9 cellular contexts compared by ENCODE assay signal in the genomic region with DNA sequence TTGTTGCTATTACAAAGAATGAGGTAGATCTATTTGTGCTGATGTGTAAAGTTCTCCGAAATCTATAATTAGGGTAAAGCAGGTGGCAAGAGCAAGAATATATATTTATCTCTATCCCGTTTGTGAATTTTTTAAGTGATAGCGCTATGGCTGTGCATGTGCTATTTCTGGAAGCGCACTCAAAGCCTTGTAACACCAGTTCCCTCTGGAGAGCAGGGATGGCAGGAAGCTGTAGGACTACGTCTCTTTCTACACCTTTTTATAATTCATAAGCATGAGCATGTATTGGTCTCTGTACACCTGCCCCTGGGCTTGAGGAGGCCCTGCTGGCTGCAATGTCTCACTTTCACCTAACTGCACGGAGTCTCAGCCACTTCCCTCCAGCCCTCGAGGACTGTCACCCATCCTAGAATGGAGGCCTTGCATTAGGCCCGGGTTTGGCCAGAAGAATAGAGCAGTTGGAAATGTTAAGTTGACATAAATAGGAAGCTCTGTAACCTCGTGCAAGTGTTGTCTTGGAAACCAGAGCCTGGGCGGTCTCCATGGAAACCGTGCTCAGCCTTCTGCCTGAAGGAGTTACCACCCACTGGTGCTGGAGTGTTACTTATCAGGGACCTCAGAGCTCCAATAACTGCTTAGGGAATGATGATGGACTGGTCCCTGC. TPM values are rescaled to one million over a fixed set of nuclear protein-coding genes. Genes with fewer than 3 reads are reported as not detected.
DNase-seq lines count a peak whose midpoint lies in the region; ATAC-seq, FAIRE-seq and TF ChIP-seq lines count a peak whose summit lies in the region.
"Had no signal": no experiment of that assay in that cellular context is flagged by ENCODE, and none has a peak within 500 bp of the region (broad histone marks: within the 10 kb centered on the region; RNA-seq: fewer than 3 reads in every experiment).

No MANE protein-coding gene starts in this region.

- no peak overlapping the region for H3K18ac ChIP-seq in mesenchymal stem cell (ENCODE audit: low read depth in 1 of 2, low read length in 2 of 2)

- H3K4me3 ChIP-seq in DND-41 (ENCODE audit: low read depth in 1 of 2, low read length in 2 of 2) (no peak overlapping the region), astrocyte (ENCODE audit: insufficient read depth, low read depth, low read length) (no peak overlapping the region), mesenchymal stem cell (ENCODE audit: insufficient read depth in 1 of 2, low read depth in 1 of 2, low read length in 2 of 2) (no peak overlapping the region)
- H3K4me3 ChIP-seq: gastroesophageal sphincter had no signal

- H3K79me2 ChIP-seq in DND-41 (ENCODE audit: insufficient read depth, low read length) (no peaks in the 10 kb centered on the region), astrocyte (ENCODE audit: insufficient read depth, low read length) (no peaks in the 10 kb centered on the region)

- no peaks in the 10 kb centered on the region for H3K9me3 Mint-ChIP-seq in astrocyte (ENCODE audit: unreplicated experiment)
- no peaks in the 10 kb centered on the region for H3K9me3 Mint-ChIP-seq in progenitor cell of endocrine pancreas (ENCODE audit: low read depth)
- no peaks in the 10 kb centered on the region for H3K9me3 Mint-ChIP-seq in activated CD4-positive, alpha-beta memory T cell treated with anti-CD3 and anti-CD28 coated beads, Interleukin-2, amount 10 ng/mL, durations not matched to agents 7 days and 5 days
- no peaks in the 10 kb centered on the region for H3K9me3 Mint-ChIP-seq in activated T-helper 17 cell treated with anti-CD3 and anti-CD28 coated beads, Interleukin-2, amount 50 U/mL, for 72 hours

- H3K36me3 ChIP-seq in DND-41 (ENCODE audit: insufficient read depth, low read length) (no peaks in the 10 kb centered on the region), astrocyte (ENCODE audit: insufficient read depth, low read length) (no peaks in the 10 kb centered on the region), mesenchymal stem cell (ENCODE audit: control insufficient read depth in 1 of 2, insufficient read depth in 2 of 2, low read depth in 1 of 2, low read length in 2 of 2) (peaks cover 0 to 10% of the 10 kb centered on the region in 2 experiments)
- H3K36me3 ChIP-seq: gastroesophageal sphincter had no signal

- H4K8ac ChIP-seq in mesenchymal stem cell (ENCODE audit: low read length), result no peak overlapping the region

- peak; percentile 46 for DNase-seq in DND-41
- DNase-seq in LHCN-M2 (ENCODE audit: low read depth), result peak; percentile 7
- DNase-seq in astrocyte (ENCODE audit: low read depth), result peak; percentile 57
- peak; percentile 73 for DNase-seq in mesenchymal stem cell
- DNase-seq in progenitor cell of endocrine pancreas (ENCODE audit: low spot score, unreplicated experiment), result no peak
- DNase-seq in activated CD4-positive, alpha-beta memory T cell treated with anti-CD3 and anti-CD28 coated beads, Interleukin-2, amount 10 ng/mL, durations not matched to agents 7 days and 5 days, result no peak

- H2AK5ac ChIP-seq in mesenchymal stem cell (ENCODE audit: low read length, severe bottlenecking), result no peak overlapping the region

- no peaks in the 10 kb centered on the region for H3K79me1 ChIP-seq in mesenchymal stem cell (replicated peaks; ENCODE audit: low read length, poor library complexity, severe bottlenecking)

- 69% methylated on average over 11 of the region's 11 CpGs for WGBS in mesenchymal stem cell

- H2BK15ac ChIP-seq in mesenchymal stem cell (ENCODE audit: low read depth, poor library complexity, severe bottlenecking), result no peak overlapping the region

- H3K9ac ChIP-seq in DND-41 (ENCODE audit: low read depth, low read length) (no peak overlapping the region), astrocyte (ENCODE audit: low read length) (no peak overlapping the region), mesenchymal stem cell (ENCODE audit: low read length) (no peak overlapping the region)

- H4K91ac ChIP-seq in mesenchymal stem cell (ENCODE audit: low read length), result no peak overlapping the region

- H3K27ac Mint-ChIP-seq in astrocyte (ENCODE audit: unreplicated experiment) (peak overlapping the region; percentile 50), progenitor cell of endocrine pancreas (no peak overlapping the region)
- H3K27ac Mint-ChIP-seq in activated CD4-positive, alpha-beta memory T cell treated with anti-CD3 and anti-CD28 coated beads, Interleukin-2, amount 10 ng/mL, durations not matched to agents 7 days and 5 days, result no peak overlapping the region
- H3K27ac Mint-ChIP-seq in activated T-helper 17 cell treated with anti-CD3 and anti-CD28 coated beads, Interleukin-2, amount 50 U/mL, for 72 hours, result no peak overlapping the region

- H3K27me3 ChIP-seq in DND-41 (ENCODE audit: insufficient read depth, low read length, poor library complexity) (no peaks in the 10 kb centered on the region), astrocyte (ENCODE audit: insufficient read depth, low read length) (peaks cover 3% of the 10 kb centered on the region), mesenchymal stem cell (ENCODE audit: control insufficient read depth in 1 of 2, insufficient read depth in 1 of 2, low read length in 2 of 2) (peaks cover 0 to 22% of the 10 kb centered on the region in 2 experiments)
- H3K27me3 ChIP-seq: gastroesophageal sphincter had no signal

- no peak overlapping the region for H3K4ac ChIP-seq in mesenchymal stem cell (ENCODE audit: low read depth in 1 of 2, low read length in 2 of 2)

- no peak overlapping the region for H3K14ac ChIP-seq in mesenchymal stem cell (ENCODE audit: low read length in 2 of 2)

- POLR2A ChIA-PET in activated CD4-positive, alpha-beta memory T cell treated with anti-CD3 and anti-CD28 coated beads, Interleukin-2, amount 10 ng/mL, durations not matched to agents 7 days and 5 days (lab: Charles Lee), result interaction anchor here (1.3 kb wide), 1 partner anchor 13 kb away, joined by 3 read pairs; no protein-coding TSS in a partner anchor

- H3K9me3 ChIP-seq in DND-41 (ENCODE audit: insufficient read depth, low read length, severe bottlenecking) (no peaks in the 10 kb centered on the region), astrocyte (ENCODE audit: insufficient read depth, low read depth, low read length) (no peaks in the 10 kb centered on the region), mesenchymal stem cell (ENCODE audit: control insufficient read depth, low read length) (no peaks in the 10 kb centered on the region)
- H3K9me3 ChIP-seq: gastroesophageal sphincter had no signal

- H3K27me3 Mint-ChIP-seq in astrocyte (ENCODE audit: low read depth, unreplicated experiment) (no peaks in the 10 kb centered on the region), progenitor cell of endocrine pancreas (no peaks in the 10 kb centered on the region)
- H3K27me3 Mint-ChIP-seq in activated CD4-positive, alpha-beta memory T cell treated with anti-CD3 and anti-CD28 coated beads, Interleukin-2, amount 10 ng/mL, durations not matched to agents 7 days and 5 days, result peaks cover 22% of the 10 kb centered on the region
- H3K27me3 Mint-ChIP-seq in activated T-helper 17 cell treated with anti-CD3 and anti-CD28 coated beads, Interleukin-2, amount 50 U/mL, for 72 hours, result peaks cover 12% of the 10 kb centered on the region

- H3K36me3 Mint-ChIP-seq in astrocyte (ENCODE audit: low read depth, unreplicated experiment) (peaks cover 5% of the 10 kb centered on the region), progenitor cell of endocrine pancreas (ENCODE audit: insufficient read depth) (peaks cover 4% of the 10 kb centered on the region)
- H3K36me3 Mint-ChIP-seq in activated CD4-positive, alpha-beta memory T cell treated with anti-CD3 and anti-CD28 coated beads, Interleukin-2, amount 10 ng/mL, durations not matched to agents 7 days and 5 days (ENCODE audit: low read depth), result no peaks in the 10 kb centered on the region
- H3K36me3 Mint-ChIP-seq in activated T-helper 17 cell treated with anti-CD3 and anti-CD28 coated beads, Interleukin-2, amount 50 U/mL, for 72 hours (ENCODE audit: low read depth), result no peaks in the 10 kb centered on the region

- H2AFZ ChIP-seq in DND-41 (ENCODE audit: low read depth, low read length) (no peak overlapping the region), astrocyte (ENCODE audit: low read depth, low read length) (no peak overlapping the region), mesenchymal stem cell (ENCODE audit: low read depth, low read length) (no peak overlapping the region)

- H3K4me2 ChIP-seq in DND-41 (ENCODE audit: insufficient read depth, low read length) (no peak overlapping the region), astrocyte (ENCODE audit: low read length) (no peak overlapping the region), mesenchymal stem cell (ENCODE audit: low read length, poor library complexity, severe bottlenecking) (no peak overlapping the region)

- H3K4me3 Mint-ChIP-seq in astrocyte (ENCODE audit: unreplicated experiment) (no peak overlapping the region), progenitor cell of endocrine pancreas (ENCODE audit: low read depth) (no peak overlapping the region)
- no peak overlapping the region for H3K4me3 Mint-ChIP-seq in activated CD4-positive, alpha-beta memory T cell treated with anti-CD3 and anti-CD28 coated beads, Interleukin-2, amount 10 ng/mL, durations not matched to agents 7 days and 5 days
- H3K4me3 Mint-ChIP-seq in activated T-helper 17 cell treated with anti-CD3 and anti-CD28 coated beads, Interleukin-2, amount 50 U/mL, for 72 hours, result no peak overlapping the region

- no peak for TF ChIP-seq CTCF in DND-41 (IDR thresholded peaks at IDR 0.05; ENCODE audit: borderline replicate concordance, extremely low read depth, low read length, poor library complexity, severe bottlenecking)
- TF ChIP-seq CTCF in astrocyte (IDR thresholded peaks at IDR 0.05; ENCODE audit: insufficient read depth, low read depth, low read length), result no peak
- no peak for TF ChIP-seq CTCF in progenitor cell of endocrine pancreas (IDR thresholded peaks at IDR 0.05; ENCODE audit: unreplicated experiment)

- H3K4me1 ChIP-seq in DND-41 (ENCODE audit: insufficient read depth, low read length), result no peaks in the 10 kb centered on the region
- H3K4me1 ChIP-seq in astrocyte (ENCODE audit: insufficient read depth, low read length), result no peaks in the 10 kb centered on the region
- peaks cover 6% of the 10 kb centered on the region for H3K4me1 ChIP-seq in mesenchymal stem cell (ENCODE audit: control insufficient read depth, insufficient read depth, low read depth, low read length)
- H3K4me1 ChIP-seq: gastroesophageal sphincter had no signal

- CTCF ChIA-PET in activated CD4-positive, alpha-beta memory T cell treated with anti-CD3 and anti-CD28 coated beads, Interleukin-2, amount 10 ng/mL, durations not matched to agents 7 days and 5 days (lab: Charles Lee), result no interaction called here

- no peak for FAIRE-seq in astrocyte (lab: Jason Lieb, UNC)

- H2BK5ac ChIP-seq in mesenchymal stem cell (ENCODE audit: low read depth, low read length, poor library complexity, severe bottlenecking), result no peak overlapping the region

- H2BK12ac ChIP-seq in mesenchymal stem cell (ENCODE audit: low read length in 2 of 2), result no peak overlapping the region

- H3K27ac ChIP-seq in DND-41 (ENCODE audit: low read length) (no peak overlapping the region), astrocyte (ENCODE audit: low read depth, low read length) (no peak overlapping the region), mesenchymal stem cell (ENCODE audit: low read length, poor library complexity, severe bottlenecking) (no peak overlapping the region)
- H3K27ac ChIP-seq: gastroesophageal sphincter had no signal

- H2BK120ac ChIP-seq in mesenchymal stem cell (ENCODE audit: low read depth, low read length), result no peak overlapping the region

- H3K23ac ChIP-seq in mesenchymal stem cell (ENCODE audit: low read length in 2 of 2), result no peak overlapping the region

- H3K4me1 Mint-ChIP-seq in astrocyte (ENCODE audit: low read depth, unreplicated experiment) (peaks cover 13% of the 10 kb centered on the region), progenitor cell of endocrine pancreas (ENCODE audit: low read depth) (peaks cover 4% of the 10 kb centered on the region)
- peaks cover 6% of the 10 kb centered on the region for H3K4me1 Mint-ChIP-seq in activated CD4-positive, alpha-beta memory T cell treated with anti-CD3 and anti-CD28 coated beads, Interleukin-2, amount 10 ng/mL, durations not matched to agents 7 days and 5 days
- no peaks in the 10 kb centered on the region for H3K4me1 Mint-ChIP-seq in activated T-helper 17 cell treated with anti-CD3 and anti-CD28 coated beads, Interleukin-2, amount 50 U/mL, for 72 hours

- ATAC-seq in DND-41 (ENCODE audit: insufficient read depth, low read depth) (peak; percentile 61; the same call in 2 of the 3 replicates), GM21717 (IDR thresholded peaks at IDR 0.05; ENCODE audit: unreplicated experiment) (no peak)
- ATAC-seq in activated T-helper 17 cell treated with anti-CD3 and anti-CD28 coated beads, Interleukin-2, amount 50 U/mL, for 72 hours (replicated peaks), result no peak
- ATAC-seq: gastroesophageal sphincter had no signal

- no peaks in the 10 kb centered on the region for H4K20me1 ChIP-seq in DND-41 (ENCODE audit: insufficient read depth, low read length)
- no peaks in the 10 kb centered on the region for H4K20me1 ChIP-seq in astrocyte (ENCODE audit: insufficient read depth, low read length)

RNA-seq across cellular contexts. Expression of gene ITM2C, which starts 20.9 kb away (rescaled TPM):
- total RNA-seq in LHCN-M2 (2014; rRNA removed) (24.0 and 29.0 TPM in 2 replicates), astrocyte (458 and 582 TPM in 2 replicates), progenitor cell of endocrine pancreas (169 and 174 TPM in 2 replicates)
- polyA plus RNA-seq in LHCN-M2 (2012), result 64.2 TPM
- polyA plus RNA-seq in mesenchymal stem cell (2013, experiment 1 of 2), result 311 TPM
- polyA plus RNA-seq in mesenchymal stem cell (2013, experiment 2 of 2), result 325 TPM
- total RNA-seq in activated CD4-positive, alpha-beta memory T cell treated with anti-CD3 and anti-CD28 coated beads, Interleukin-2, amount 10 ng/mL, durations not matched to agents 7 days and 5 days, result 10 to 100 TPM; 25.4 to 26.8 TPM
- total RNA-seq in activated T-helper 17 cell treated with anti-CD3 and anti-CD28 coated beads, Interleukin-2, amount 50 U/mL, for 72 hours, result 10 to 100 TPM; 28.7 to 45.0 TPM

RNA-seq across cellular contexts. Expression of gene GPR55, which starts 39.4 kb away (rescaled TPM):
- total RNA-seq in LHCN-M2 (2014; rRNA removed), result not detected in 2 replicates
- polyA plus RNA-seq in LHCN-M2 (2012), result not detected
- total RNA-seq in astrocyte, result 0.12 TPM in 1 of 2 replicates, not detected in the other
- not detected for polyA plus RNA-seq in mesenchymal stem cell (2013, experiment 1 of 2)
- polyA plus RNA-seq in mesenchymal stem cell (2013, experiment 2 of 2), result 0.01 TPM
- not detected in 2 replicates for total RNA-seq in progenitor cell of endocrine pancreas
- 1 to 10 TPM; 7.3 to 7.4 TPM for total RNA-seq in activated CD4-positive, alpha-beta memory T cell treated with anti-CD3 and anti-CD28 coated beads, Interleukin-2, amount 10 ng/mL, durations not matched to agents 7 days and 5 days
- total RNA-seq in activated T-helper 17 cell treated with anti-CD3 and anti-CD28 coated beads, Interleukin-2, amount 50 U/mL, for 72 hours, result 10 to 100 TPM; 11.1 to 19.9 TPM

Comparison
In these comparisons a context has a peak if more than half of its experiments do, and no peak if none do; other contexts are left out.
1. DNase-seq: peak in DND-41 (single experiment), LHCN-M2 (single experiment), astrocyte (single experiment) and mesenchymal stem cell (single experiment); none in progenitor cell of endocrine pancreas (single experiment) and activated CD4-positive, alpha-beta memory T cell treated with anti-CD3 and anti-CD28 coated beads, Interleukin-2, amount 10 ng/mL, durations not matched to agents 7 days and 5 days (single experiment).